24 cellular contexts compared by ENCODE assay signal in genomic region chr5:78224358-78224757, GRCh38.
"Had no signal": no experiment of that assay in that cellular context is flagged by ENCODE, and none has a peak within 500 bp of the region (broad histone marks: within the 10 kb centered on the region; RNA-seq: fewer than 3 reads in every experiment).

No MANE protein-coding gene starts in this region.

- H3K27ac Mint-ChIP-seq: immature natural killer cell, mesothelial cell of epicardium had no signal

- H2AFZ ChIP-seq: hepatocyte had no signal

- H3K27ac ChIP-seq: coronary artery, dorsolateral prefrontal cortex, esophagus muscularis mucosa, foreskin keratinocyte, gastroesophageal sphincter, heart left ventricle, hepatocyte, left ventricle myocardium inferior, lower lobe of right lung had no signal

- FAIRE-seq: endothelial cell of umbilical vein had no signal

- H3K27me3 Mint-ChIP-seq: naive B cell had no signal

- H3K27me3 ChIP-seq: dorsolateral prefrontal cortex, esophagus muscularis mucosa, foreskin keratinocyte, gastroesophageal sphincter, heart left ventricle, hepatocyte had no signal

- H3K9me3 Mint-ChIP-seq: immature natural killer cell had no signal

- DNase-seq: dermis blood vessel endothelial cell; dorsolateral prefrontal cortex; effector CD4-positive, alpha-beta T cell; effector memory CD4-positive, alpha-beta T cell; foreskin keratinocyte; heart left ventricle; hypothalamus; immature natural killer cell; islet precursor cell; kidney; kidney glomerular epithelial cell; left colon; left ventricle myocardium inferior; lower lobe of right lung; mesenchymal stem cell; mucosa of descending colon; naive B cell had no signal

- H3K4me3 ChIP-seq: coronary artery, dorsolateral prefrontal cortex, esophagus muscularis mucosa, gastroesophageal sphincter, heart left ventricle, hepatocyte, left ventricle myocardium inferior, lower lobe of right lung, mucosa of descending colon had no signal

- H3K4me1 Mint-ChIP-seq: mesothelial cell of epicardium had no signal

- H3K4me3 Mint-ChIP-seq: immature natural killer cell, mesothelial cell of epicardium, naive B cell had no signal

- H3K4me1 ChIP-seq: esophagus muscularis mucosa, foreskin keratinocyte, gastroesophageal sphincter, left ventricle myocardium inferior, lower lobe of right lung had no signal

- ATAC-seq: foreskin keratinocyte, gastroesophageal sphincter, heart left ventricle, left colon, left lobe of liver, lower lobe of right lung, mucosa of descending colon had no signal

- H3K4me2 ChIP-seq: hepatocyte had no signal
